ENCODE assay signal across 8 cellular contexts in the genomic region with DNA sequence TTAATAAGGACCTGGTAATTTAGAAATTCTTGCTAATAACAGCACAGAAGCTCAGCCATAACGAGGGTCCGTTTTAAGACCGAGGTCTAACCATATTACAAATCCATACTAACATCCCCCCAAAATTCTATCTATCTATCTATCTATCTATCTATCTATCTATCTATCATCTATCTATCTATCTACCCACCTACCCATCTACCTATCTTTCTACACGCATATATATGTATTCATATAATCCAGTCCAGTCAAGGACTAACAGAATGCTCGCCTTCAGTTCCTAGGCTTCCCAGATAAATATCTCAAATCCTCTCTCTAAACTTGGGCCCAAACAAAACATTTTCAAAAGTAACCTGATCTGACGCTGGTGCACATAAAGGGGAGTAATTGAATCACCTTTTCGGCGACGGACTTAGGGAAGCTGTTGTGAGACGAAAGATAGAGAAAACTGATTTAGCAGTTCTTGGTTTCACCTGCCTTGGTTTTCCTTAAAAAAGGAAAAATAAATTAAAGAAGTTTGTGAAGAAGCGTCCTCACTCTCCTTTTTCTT. TPM values are rescaled to one million over a fixed set of nuclear protein-coding genes. Genes with fewer than 3 reads are reported as not detected.
DNase-seq lines count a peak whose midpoint lies in the region; ATAC-seq, FAIRE-seq and TF ChIP-seq lines count a peak whose summit lies in the region.

No MANE protein-coding gene starts in this region.

- H3K27me3 ChIP-seq in keratinocyte (ENCODE audit: control insufficient read depth, extremely low read depth, insufficient read depth, low read length), result no peaks in the 10 kb centered on the region
- no peaks in the 10 kb centered on the region for H3K27me3 ChIP-seq in tibial artery

- H3K4me3 ChIP-seq in SK-N-MC (peak overlapping the region; percentile 87), keratinocyte (ENCODE audit: control insufficient read depth in 2 of 3, extremely low read depth in 1 of 3, insufficient read depth in 2 of 3, low read depth in 1 of 3, low read length in 3 of 3) (peak overlapping the region; percentile 35 to 77 (median 70)), tibial artery (peak overlapping the region; percentile 49 to 59)

- dilution Hi-C loops in keratinocyte (cut with MboI; ENCODE audit: extremely low pct_ligation_motif_present, low sequenced_read_pairs), result no loop called here

- ATAC-seq in HG02840 (IDR thresholded peaks at IDR 0.05; ENCODE audit: low FRiP score, unreplicated experiment), result no peak

- intact Hi-C loops in tibial artery (cut with DNase I; ENCODE audit: low total_unique reads), result no loop called here

- TF ChIP-seq CTCF in keratinocyte (optimal IDR thresholded peaks at IDR 0.05 in 1 of 3, IDR thresholded peaks at IDR 0.05 in 1 of 3, conservative IDR thresholded peaks at IDR 0.05 in 1 of 3; ENCODE audit: extremely low read depth in 1 of 3, insufficient read depth in 2 of 3, low read length in 3 of 3) (no peak), tibial artery (IDR thresholded peaks at IDR 0.05) (no peak)

- H4K20me1 ChIP-seq in keratinocyte (ENCODE audit: control insufficient read depth, extremely low read depth, insufficient read depth, low read length), result no peaks in the 10 kb centered on the region

- H3K9me3 ChIP-seq in SK-N-MC (ENCODE audit: low read depth, low read length) (no peaks in the 10 kb centered on the region), keratinocyte (ENCODE audit: control insufficient read depth, low read depth, low read length) (no peaks in the 10 kb centered on the region), tibial artery (no peaks in the 10 kb centered on the region)

- no peaks in the 10 kb centered on the region for H3K36me3 ChIP-seq in SK-N-MC (ENCODE audit: insufficient read depth, low read length)
- no peaks in the 10 kb centered on the region for H3K36me3 ChIP-seq in keratinocyte (ENCODE audit: control insufficient read depth in 2 of 2, extremely low read depth in 1 of 2, insufficient read depth in 2 of 2, low read length in 2 of 2)
- H3K36me3 ChIP-seq in tibial artery, result no peaks in the 10 kb centered on the region

- H3K27ac ChIP-seq in SK-N-MC, result no peak overlapping the region
- no peak overlapping the region for H3K27ac ChIP-seq in keratinocyte (ENCODE audit: control insufficient read depth, insufficient read depth, low read length)
- peak overlapping the region; percentile 75 to 77 for H3K27ac ChIP-seq in tibial artery
- no peak overlapping the region for H3K27ac ChIP-seq in substantia nigra (ENCODE audit: low read depth, low read length, poor library complexity, severe bottlenecking)

- no peaks in the 10 kb centered on the region for H3K9me1 ChIP-seq in keratinocyte (ENCODE audit: control insufficient read depth, extremely low read depth, insufficient read depth, low read length)

- peak overlapping the region; percentile 99 for H3K4me2 ChIP-seq in keratinocyte (ENCODE audit: control insufficient read depth, extremely low read depth, insufficient read depth, low read depth, low read length)

- H3K9ac ChIP-seq in SK-N-MC (ENCODE audit: insufficient read length) (peak overlapping the region; percentile 75), keratinocyte (ENCODE audit: control insufficient read depth, extremely low read depth, insufficient read depth, low read length) (peak overlapping the region; percentile 22)

- DNase-seq in NCI-H2171 treated with DMSO at 0.1 percent for 48 hours (lab: John Stamatoyannopoulos, UW) (peak; percentile 42), NCI-H2171 (lab: John Stamatoyannopoulos, UW) (no peak), SK-N-MC (ENCODE audit: low read depth, low spot score) (no peak), keratinocyte (ENCODE audit: low read depth, low spot score) (no peak), tibial artery (no peak), LoVo (ENCODE audit: low spot score) (no peak), substantia nigra (lab: John Stamatoyannopoulos, UW) (no peak)

- peaks cover 20% of the 10 kb centered on the region for H3K4me1 ChIP-seq in keratinocyte (ENCODE audit: control insufficient read depth, extremely low read depth, insufficient read depth, low read length)
- peaks cover 0 to 18% (median 5%) of the 10 kb centered on the region in 4 donors for H3K4me1 ChIP-seq in tibial artery

- no peak overlapping the region for H2AFZ ChIP-seq in keratinocyte (ENCODE audit: control insufficient read depth, low read length)

- H3K79me2 ChIP-seq in keratinocyte (ENCODE audit: control insufficient read depth, insufficient read depth, low read length), result no peaks in the 10 kb centered on the region

- FAIRE-seq in keratinocyte (lab: Jason Lieb, UNC), result no peak

RNA-seq across cellular contexts. Expression of gene HMGN4, which starts 14.5 kb away (rescaled TPM):
- 46.4 to 62.6 TPM (median 54.0 TPM) in 3 replicates for polyA plus RNA-seq in keratinocyte
- 8.6 TPM for polyA plus RNA-seq in keratinocyte (2011; ENCODE audit: low read depth)
- polyA plus RNA-seq in keratinocyte (2011; cell fraction: cytosol; rRNA removed), result 52.5 and 77.7 TPM in 2 replicates
- polyA plus RNA-seq in keratinocyte (2011; cell fraction: nucleus; rRNA removed), result 49.5 and 51.9 TPM in 2 replicates
- 41.1 and 52.6 TPM in 2 replicates for polyA plus RNA-seq in keratinocyte (2012; ENCODE audit: low replicate concordance)
- polyA minus RNA-seq in keratinocyte, result 9.9 to 26.7 TPM (median 24.5 TPM) in 3 replicates
- 45.5 TPM for polyA minus RNA-seq in keratinocyte (2011; cell fraction: cytosol; rRNA and poly(A)+ RNA removed)
- polyA minus RNA-seq in keratinocyte (2011; cell fraction: nucleus; rRNA and poly(A)+ RNA removed), result 11.4 and 17.5 TPM in 2 replicates

RNA-seq across cellular contexts. Expression of gene ABT1, which starts 44.0 kb away (rescaled TPM):
- polyA plus RNA-seq in keratinocyte, result 16.0 to 21.4 TPM (median 16.8 TPM) in 3 replicates
- polyA plus RNA-seq in keratinocyte (2011; ENCODE audit: low read depth), result 6.1 TPM
- polyA plus RNA-seq in keratinocyte (2011; cell fraction: cytosol; rRNA removed), result 14.3 and 14.6 TPM in 2 replicates
- 11.0 and 13.1 TPM in 2 replicates for polyA plus RNA-seq in keratinocyte (2011; cell fraction: nucleus; rRNA removed)
- 12.8 and 15.0 TPM in 2 replicates for polyA plus RNA-seq in keratinocyte (2012; ENCODE audit: low replicate concordance)
- polyA minus RNA-seq in keratinocyte, result 8.2 to 16.3 TPM (median 10.7 TPM) in 3 replicates
- 17.6 TPM for polyA minus RNA-seq in keratinocyte (2011; cell fraction: cytosol; rRNA and poly(A)+ RNA removed)
- polyA minus RNA-seq in keratinocyte (2011; cell fraction: nucleus; rRNA and poly(A)+ RNA removed), result 6.4 and 7.4 TPM in 2 replicates

RNA-seq across cellular contexts. Expression of gene BTN1A1, which starts 52.6 kb away (rescaled TPM):
- not detected in 3 replicates for polyA plus RNA-seq in keratinocyte
- polyA plus RNA-seq in keratinocyte (2011; ENCODE audit: low read depth), result not detected
- polyA plus RNA-seq in keratinocyte (2011; cell fraction: cytosol; rRNA removed), result not detected in 2 replicates
- not detected in 2 replicates for polyA plus RNA-seq in keratinocyte (2011; cell fraction: nucleus; rRNA removed)
- not detected in 2 replicates for polyA plus RNA-seq in keratinocyte (2012; ENCODE audit: low replicate concordance)
- polyA minus RNA-seq in keratinocyte, result not detected in 3 replicates
- not detected for polyA minus RNA-seq in keratinocyte (2011; cell fraction: cytosol; rRNA and poly(A)+ RNA removed)
- not detected in 2 replicates for polyA minus RNA-seq in keratinocyte (2011; cell fraction: nucleus; rRNA and poly(A)+ RNA removed)

Comparison
In these comparisons a context has a peak if more than half of its experiments do, and no peak if none do; other contexts are left out.
1. H3K27ac ChIP-seq: peak in tibial artery (2 of 2); none in SK-N-MC (single experiment), keratinocyte (single experiment) and substantia nigra (single experiment).
2. Peak in every context shown above with its lines, with median percentiles within 50 percentile points of each other: H3K4me3 ChIP-seq.